Comparison of ENCODE assay signal across 8 cellular contexts in genomic region chr16:89329830-89330176, GRCh38.
A peak's percentile ranks its signal among the peaks of the same experiment; 100 is the strongest.
DNase-seq lines count a peak whose midpoint lies in the region; ATAC-seq and TF ChIP-seq lines count a peak whose summit lies in the region.
"Not testable (repeated sequence)": the region's sequence is repeated elsewhere in the genome, so short reads cannot be mapped to it uniquely, and the experiment has no call there.

No MANE protein-coding gene starts in this region.

- DNase-seq in PC-3; activated CD4-positive, alpha-beta memory T cell treated with anti-CD3 and anti-CD28 coated beads, Interleukin-2, amount 10 ng/mL, durations not matched to agents 7 days and 5 days; chondrocyte (ENCODE audit: low spot score); left ventricle myocardium inferior; naive thymus-derived CD8-positive, alpha-beta T cell: not testable (repeated sequence)

- H4K20me1 ChIP-seq in BLaER1, result peaks cover 100% of the 10 kb centered on the region
- H4K20me1 ChIP-seq in PC-3 (ENCODE audit: low read length), result not testable (repeated sequence)

- not testable (repeated sequence) for H3K9ac ChIP-seq in BLaER1
- H3K9ac ChIP-seq in PC-3 (ENCODE audit: low read length), result peak overlapping the region; percentile 63
- peak overlapping the region in 1 of 3 donors; percentile 69 for H3K9ac ChIP-seq in skeletal muscle tissue (ENCODE audit: low read depth in 1 of 3, low read length in 3 of 3)

- not testable (repeated sequence) for BruUV-seq in PC-3 (replicated peaks; lab: Mats Ljungman, UMichigan)

- peak overlapping the region; percentile 97 for H3K4me2 ChIP-seq in BLaER1
- peak overlapping the region; percentile 78; the same call in 1 of the 2 replicates for H3K4me2 ChIP-seq in PC-3 (ENCODE audit: low read length)

- CTCF ChIA-PET in PC-3 (lab: Charles Lee), result not testable (repeated sequence)
- CTCF ChIA-PET in activated CD4-positive, alpha-beta memory T cell treated with anti-CD3 and anti-CD28 coated beads, Interleukin-2, amount 10 ng/mL, durations not matched to agents 7 days and 5 days (lab: Charles Lee), result interaction anchor here (0.7 to 1.0 kb wide), 3 partner anchors 27 to 227 kb away, joined by 3 to 4 read pairs (median 3); no protein-coding TSS in a partner anchor

- intact Hi-C loops in PC-3 (cut with micrococcal nuclease) (loop anchor here (5.0 kb wide), 2 partner anchors 47 to 162 kb away; partner anchors contain the start of gene ANKRD11), left ventricle myocardium inferior (cut with micrococcal nuclease) (loop anchor here (10.0 kb wide), 1 partner anchor 155 kb away; no protein-coding TSS in a partner anchor)

- peaks cover 100% of the 10 kb centered on the region for H3K4me1 ChIP-seq in BLaER1
- H3K4me1 ChIP-seq in PC-3 (ENCODE audit: insufficient read depth, low read length), result peaks cover 67% of the 10 kb centered on the region
- peaks cover 91% of the 10 kb centered on the region for H3K4me1 ChIP-seq in left ventricle myocardium inferior
- H3K4me1 ChIP-seq in skeletal muscle tissue (ENCODE audit: control insufficient read depth in 3 of 3, insufficient read depth in 3 of 3, low read length in 3 of 3), result peaks cover 54 to 69% (median 61%) of the 10 kb centered on the region in 3 donors

- not testable (repeated sequence) for H3K9me3 ChIP-seq in BLaER1; PC-3 (ENCODE audit: low read length); left ventricle myocardium inferior (replicated peaks); skeletal muscle tissue (ENCODE audit: control insufficient read depth in 3 of 3, low read length in 3 of 3)

- peak overlapping the region; percentile 40 for H3K27ac Mint-ChIP-seq in activated CD4-positive, alpha-beta memory T cell treated with anti-CD3 and anti-CD28 coated beads, Interleukin-2, amount 10 ng/mL, durations not matched to agents 7 days and 5 days
- peak overlapping the region; percentile 81 for H3K27ac Mint-ChIP-seq in activated naive CD8-positive, alpha-beta T cell
- peak overlapping the region; percentile 87 for H3K27ac Mint-ChIP-seq in chondrocyte (ENCODE audit: unreplicated experiment)
- peak overlapping the region in 9 of 10 donors; percentile 31 to 94 (median 87) for H3K27ac Mint-ChIP-seq in naive thymus-derived CD8-positive, alpha-beta T cell

- H3K36me3 ChIP-seq in BLaER1, result peaks cover 25% of the 10 kb centered on the region
- not testable (repeated sequence) for H3K36me3 ChIP-seq in PC-3 (ENCODE audit: low read depth, low read length); left ventricle myocardium inferior; skeletal muscle tissue (ENCODE audit: control insufficient read depth in 3 of 3, insufficient read depth in 3 of 3, low read length in 3 of 3)

- not testable (repeated sequence) for H3F3A ChIP-seq in PC-3 (ENCODE audit: low read length, unreplicated experiment)

- H3K9me2 ChIP-seq in PC-3 (replicated peaks; ENCODE audit: low read length), result not testable (repeated sequence)

- not testable (repeated sequence) for TF ChIP-seq CTCF in PC-3 (conservative IDR thresholded peaks at IDR 0.05; ENCODE audit: low read depth, low read length); chondrocyte (IDR thresholded peaks at IDR 0.05); left ventricle myocardium inferior (IDR thresholded peaks at IDR 0.05; ENCODE audit: borderline replicate concordance)

- H3K27ac ChIP-seq in BLaER1, result not testable (repeated sequence)
- peak overlapping the region; percentile 88 for H3K27ac ChIP-seq in PC-3 (ENCODE audit: low read length)
- peak overlapping the region; percentile 85 for H3K27ac ChIP-seq in left ventricle myocardium inferior (replicated peaks)
- peak overlapping the region; percentile 53 for H3K27ac ChIP-seq in skeletal muscle tissue (ENCODE audit: low read depth, low read length)

- H3K4me3 ChIP-seq in BLaER1; PC-3 (ENCODE audit: low read length): not testable (repeated sequence)
- H3K4me3 ChIP-seq in left ventricle myocardium inferior, result peak overlapping the region; percentile 41
- peak overlapping the region in 2 of 3 donors; percentile 10 to 35 for H3K4me3 ChIP-seq in skeletal muscle tissue (ENCODE audit: low read length in 3 of 3)

- not testable (repeated sequence) for ATAC-seq in PC-3; naive thymus-derived CD8-positive, alpha-beta T cell

- not testable (repeated sequence) for H3K9me3 Mint-ChIP-seq in activated CD4-positive, alpha-beta memory T cell treated with anti-CD3 and anti-CD28 coated beads, Interleukin-2, amount 10 ng/mL, durations not matched to agents 7 days and 5 days; activated naive CD8-positive, alpha-beta T cell (ENCODE audit: low read depth); chondrocyte (ENCODE audit: low read depth); naive thymus-derived CD8-positive, alpha-beta T cell

- H2AFZ ChIP-seq in PC-3 (ENCODE audit: low read length), result not testable (repeated sequence)

- not testable (repeated sequence) for H3K27me3 Mint-ChIP-seq in activated CD4-positive, alpha-beta memory T cell treated with anti-CD3 and anti-CD28 coated beads, Interleukin-2, amount 10 ng/mL, durations not matched to agents 7 days and 5 days; activated naive CD8-positive, alpha-beta T cell; chondrocyte (ENCODE audit: low read depth); naive thymus-derived CD8-positive, alpha-beta T cell

- H3K27me3 ChIP-seq in BLaER1; PC-3 (ENCODE audit: low read length); left ventricle myocardium inferior (ENCODE audit: low read depth); skeletal muscle tissue (ENCODE audit: control insufficient read depth in 3 of 3, insufficient read depth in 3 of 3, low read length in 3 of 3): not testable (repeated sequence)

- POLR2A ChIA-PET in PC-3 (lab: Charles Lee; ENCODE audit: unreplicated experiment), result interaction anchor here (0.6 kb wide), 2 partner anchors 82 to 176 kb away, joined by 16 read pairs; no protein-coding TSS in a partner anchor
- POLR2A ChIA-PET in activated CD4-positive, alpha-beta memory T cell treated with anti-CD3 and anti-CD28 coated beads, Interleukin-2, amount 10 ng/mL, durations not matched to agents 7 days and 5 days (lab: Charles Lee), result interaction anchor here (0.9 to 2.8 kb wide), 2 partner anchors 14 to 28 kb away, joined by 5 to 15 read pairs; no protein-coding TSS in a partner anchor
- POLR2A ChIA-PET in naive thymus-derived CD8-positive, alpha-beta T cell (lab: Charles Lee), result interaction anchor here (0.5 to 1.2 kb wide), 4 partner anchors 9 to 159 kb away, joined by 3 read pairs; no protein-coding TSS in a partner anchor

- H3K4me1 Mint-ChIP-seq in activated CD4-positive, alpha-beta memory T cell treated with anti-CD3 and anti-CD28 coated beads, Interleukin-2, amount 10 ng/mL, durations not matched to agents 7 days and 5 days, result peaks cover 85% of the 10 kb centered on the region
- H3K4me1 Mint-ChIP-seq in activated naive CD8-positive, alpha-beta T cell (ENCODE audit: low read depth), result peaks cover 87% of the 10 kb centered on the region
- H3K4me1 Mint-ChIP-seq in chondrocyte (ENCODE audit: low read depth), result peaks cover 87% of the 10 kb centered on the region
- peaks cover 38 to 91% (median 88%) of the 10 kb centered on the region in 4 donors for H3K4me1 Mint-ChIP-seq in naive thymus-derived CD8-positive, alpha-beta T cell

- peaks cover 26% of the 10 kb centered on the region for H3K36me3 Mint-ChIP-seq in activated CD4-positive, alpha-beta memory T cell treated with anti-CD3 and anti-CD28 coated beads, Interleukin-2, amount 10 ng/mL, durations not matched to agents 7 days and 5 days (ENCODE audit: low read depth)
- H3K36me3 Mint-ChIP-seq in activated naive CD8-positive, alpha-beta T cell; chondrocyte (ENCODE audit: low read depth): not testable (repeated sequence)
- H3K36me3 Mint-ChIP-seq in naive thymus-derived CD8-positive, alpha-beta T cell, result peaks cover 0 to 14% (median 0%) of the 10 kb centered on the region in 3 donors

- peaks cover 91% of the 10 kb centered on the region for H3K79me2 ChIP-seq in PC-3 (ENCODE audit: low read length)

- not testable (repeated sequence) for H3K4me3 Mint-ChIP-seq in activated CD4-positive, alpha-beta memory T cell treated with anti-CD3 and anti-CD28 coated beads, Interleukin-2, amount 10 ng/mL, durations not matched to agents 7 days and 5 days; chondrocyte (ENCODE audit: unreplicated experiment)
- H3K4me3 Mint-ChIP-seq in activated naive CD8-positive, alpha-beta T cell, result peak overlapping the region; percentile 58
- H3K4me3 Mint-ChIP-seq in naive thymus-derived CD8-positive, alpha-beta T cell, result peak overlapping the region; percentile 31 to 75 (median 59)
